In the genomic region with DNA sequence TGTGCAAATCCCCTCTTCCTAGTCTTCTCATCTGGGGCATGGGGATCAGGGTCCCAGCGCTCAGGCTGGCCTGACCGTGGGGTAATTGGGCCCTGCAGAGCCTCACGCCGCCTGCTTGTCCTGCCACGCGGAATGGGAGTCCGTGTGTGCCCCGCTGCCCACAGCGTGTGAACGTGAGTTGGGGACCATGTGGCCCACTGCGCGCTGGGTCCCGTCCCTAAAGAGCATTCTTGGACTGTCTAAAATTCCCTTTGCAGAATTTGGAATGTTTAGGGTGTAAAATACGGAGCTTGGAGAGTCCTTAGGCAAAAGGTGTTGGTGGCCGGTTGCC, we compare ENCODE assay signal across 2 cellular contexts.
TF ChIP-seq lines count a peak whose summit lies in the region.

No MANE protein-coding gene starts in this region.

TF ChIP-seq in GM23338, 12 proteins besides CTCF, POLR2A, EP300 and RAD21 (continues in another document):
- TF ChIP-seq CREB1 (CRISPR knock-in tag; IDR thresholded peaks at IDR 0.05; ENCODE audit: low read depth): no peak
- no peak for TF ChIP-seq ZNF114 (CRISPR knock-in tag; IDR thresholded peaks at IDR 0.05)
- no peak for TF ChIP-seq NANOG (IDR thresholded peaks at IDR 0.05; ENCODE audit: borderline replicate concordance)
- TF ChIP-seq, protein P1, sequence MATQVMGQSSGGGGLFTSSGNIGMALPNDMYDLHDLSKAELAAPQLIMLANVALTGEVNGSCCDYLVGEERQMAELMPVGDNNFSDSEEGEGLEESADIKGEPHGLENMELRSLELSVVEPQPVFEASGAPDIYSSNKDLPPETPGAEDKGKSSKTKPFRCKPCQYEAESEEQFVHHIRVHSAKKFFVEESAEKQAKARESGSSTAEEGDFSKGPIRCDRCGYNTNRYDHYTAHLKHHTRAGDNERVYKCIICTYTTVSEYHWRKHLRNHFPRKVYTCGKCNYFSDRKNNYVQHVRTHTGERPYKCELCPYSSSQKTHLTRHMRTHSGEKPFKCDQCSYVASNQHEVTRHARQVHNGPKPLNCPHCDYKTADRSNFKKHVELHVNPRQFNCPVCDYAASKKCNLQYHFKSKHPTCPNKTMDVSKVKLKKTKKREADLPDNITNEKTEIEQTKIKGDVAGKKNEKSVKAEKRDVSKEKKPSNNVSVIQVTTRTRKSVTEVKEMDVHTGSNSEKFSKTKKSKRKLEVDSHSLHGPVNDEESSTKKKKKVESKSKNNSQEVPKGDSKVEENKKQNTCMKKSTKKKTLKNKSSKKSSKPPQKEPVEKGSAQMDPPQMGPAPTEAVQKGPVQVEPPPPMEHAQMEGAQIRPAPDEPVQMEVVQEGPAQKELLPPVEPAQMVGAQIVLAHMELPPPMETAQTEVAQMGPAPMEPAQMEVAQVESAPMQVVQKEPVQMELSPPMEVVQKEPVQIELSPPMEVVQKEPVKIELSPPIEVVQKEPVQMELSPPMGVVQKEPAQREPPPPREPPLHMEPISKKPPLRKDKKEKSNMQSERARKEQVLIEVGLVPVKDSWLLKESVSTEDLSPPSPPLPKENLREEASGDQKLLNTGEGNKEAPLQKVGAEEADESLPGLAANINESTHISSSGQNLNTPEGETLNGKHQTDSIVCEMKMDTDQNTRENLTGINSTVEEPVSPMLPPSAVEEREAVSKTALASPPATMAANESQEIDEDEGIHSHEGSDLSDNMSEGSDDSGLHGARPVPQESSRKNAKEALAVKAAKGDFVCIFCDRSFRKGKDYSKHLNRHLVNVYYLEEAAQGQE (IDR thresholded peaks at IDR 0.05; ENCODE audit: unreplicated experiment): no peak
- no peak for TF ChIP-seq EZH2 (IDR thresholded peaks at IDR 0.05; ENCODE audit: low read depth, unreplicated experiment)
- TF ChIP-seq, protein P2, sequence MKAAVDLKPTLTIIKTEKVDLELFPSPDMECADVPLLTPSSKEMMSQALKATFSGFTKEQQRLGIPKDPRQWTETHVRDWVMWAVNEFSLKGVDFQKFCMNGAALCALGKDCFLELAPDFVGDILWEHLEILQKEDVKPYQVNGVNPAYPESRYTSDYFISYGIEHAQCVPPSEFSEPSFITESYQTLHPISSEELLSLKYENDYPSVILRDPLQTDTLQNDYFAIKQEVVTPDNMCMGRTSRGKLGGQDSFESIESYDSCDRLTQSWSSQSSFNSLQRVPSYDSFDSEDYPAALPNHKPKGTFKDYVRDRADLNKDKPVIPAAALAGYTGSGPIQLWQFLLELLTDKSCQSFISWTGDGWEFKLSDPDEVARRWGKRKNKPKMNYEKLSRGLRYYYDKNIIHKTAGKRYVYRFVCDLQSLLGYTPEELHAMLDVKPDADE (IDR thresholded peaks at IDR 0.05): no peak
- no peak for TF ChIP-seq STAT1 (IDR thresholded peaks at IDR 0.05; ENCODE audit: unreplicated experiment)
- TF ChIP-seq ZNF331 (CRISPR knock-in tag; IDR thresholded peaks at IDR 0.05; ENCODE audit: low read depth): no peak
- no peak for TF ChIP-seq JUNB (IDR thresholded peaks at IDR 0.05; ENCODE audit: unreplicated experiment)
- no peak for TF ChIP-seq EZH2phosphoT487 (IDR thresholded peaks at IDR 0.05; ENCODE audit: unreplicated experiment)
- TF ChIP-seq, protein P3, sequence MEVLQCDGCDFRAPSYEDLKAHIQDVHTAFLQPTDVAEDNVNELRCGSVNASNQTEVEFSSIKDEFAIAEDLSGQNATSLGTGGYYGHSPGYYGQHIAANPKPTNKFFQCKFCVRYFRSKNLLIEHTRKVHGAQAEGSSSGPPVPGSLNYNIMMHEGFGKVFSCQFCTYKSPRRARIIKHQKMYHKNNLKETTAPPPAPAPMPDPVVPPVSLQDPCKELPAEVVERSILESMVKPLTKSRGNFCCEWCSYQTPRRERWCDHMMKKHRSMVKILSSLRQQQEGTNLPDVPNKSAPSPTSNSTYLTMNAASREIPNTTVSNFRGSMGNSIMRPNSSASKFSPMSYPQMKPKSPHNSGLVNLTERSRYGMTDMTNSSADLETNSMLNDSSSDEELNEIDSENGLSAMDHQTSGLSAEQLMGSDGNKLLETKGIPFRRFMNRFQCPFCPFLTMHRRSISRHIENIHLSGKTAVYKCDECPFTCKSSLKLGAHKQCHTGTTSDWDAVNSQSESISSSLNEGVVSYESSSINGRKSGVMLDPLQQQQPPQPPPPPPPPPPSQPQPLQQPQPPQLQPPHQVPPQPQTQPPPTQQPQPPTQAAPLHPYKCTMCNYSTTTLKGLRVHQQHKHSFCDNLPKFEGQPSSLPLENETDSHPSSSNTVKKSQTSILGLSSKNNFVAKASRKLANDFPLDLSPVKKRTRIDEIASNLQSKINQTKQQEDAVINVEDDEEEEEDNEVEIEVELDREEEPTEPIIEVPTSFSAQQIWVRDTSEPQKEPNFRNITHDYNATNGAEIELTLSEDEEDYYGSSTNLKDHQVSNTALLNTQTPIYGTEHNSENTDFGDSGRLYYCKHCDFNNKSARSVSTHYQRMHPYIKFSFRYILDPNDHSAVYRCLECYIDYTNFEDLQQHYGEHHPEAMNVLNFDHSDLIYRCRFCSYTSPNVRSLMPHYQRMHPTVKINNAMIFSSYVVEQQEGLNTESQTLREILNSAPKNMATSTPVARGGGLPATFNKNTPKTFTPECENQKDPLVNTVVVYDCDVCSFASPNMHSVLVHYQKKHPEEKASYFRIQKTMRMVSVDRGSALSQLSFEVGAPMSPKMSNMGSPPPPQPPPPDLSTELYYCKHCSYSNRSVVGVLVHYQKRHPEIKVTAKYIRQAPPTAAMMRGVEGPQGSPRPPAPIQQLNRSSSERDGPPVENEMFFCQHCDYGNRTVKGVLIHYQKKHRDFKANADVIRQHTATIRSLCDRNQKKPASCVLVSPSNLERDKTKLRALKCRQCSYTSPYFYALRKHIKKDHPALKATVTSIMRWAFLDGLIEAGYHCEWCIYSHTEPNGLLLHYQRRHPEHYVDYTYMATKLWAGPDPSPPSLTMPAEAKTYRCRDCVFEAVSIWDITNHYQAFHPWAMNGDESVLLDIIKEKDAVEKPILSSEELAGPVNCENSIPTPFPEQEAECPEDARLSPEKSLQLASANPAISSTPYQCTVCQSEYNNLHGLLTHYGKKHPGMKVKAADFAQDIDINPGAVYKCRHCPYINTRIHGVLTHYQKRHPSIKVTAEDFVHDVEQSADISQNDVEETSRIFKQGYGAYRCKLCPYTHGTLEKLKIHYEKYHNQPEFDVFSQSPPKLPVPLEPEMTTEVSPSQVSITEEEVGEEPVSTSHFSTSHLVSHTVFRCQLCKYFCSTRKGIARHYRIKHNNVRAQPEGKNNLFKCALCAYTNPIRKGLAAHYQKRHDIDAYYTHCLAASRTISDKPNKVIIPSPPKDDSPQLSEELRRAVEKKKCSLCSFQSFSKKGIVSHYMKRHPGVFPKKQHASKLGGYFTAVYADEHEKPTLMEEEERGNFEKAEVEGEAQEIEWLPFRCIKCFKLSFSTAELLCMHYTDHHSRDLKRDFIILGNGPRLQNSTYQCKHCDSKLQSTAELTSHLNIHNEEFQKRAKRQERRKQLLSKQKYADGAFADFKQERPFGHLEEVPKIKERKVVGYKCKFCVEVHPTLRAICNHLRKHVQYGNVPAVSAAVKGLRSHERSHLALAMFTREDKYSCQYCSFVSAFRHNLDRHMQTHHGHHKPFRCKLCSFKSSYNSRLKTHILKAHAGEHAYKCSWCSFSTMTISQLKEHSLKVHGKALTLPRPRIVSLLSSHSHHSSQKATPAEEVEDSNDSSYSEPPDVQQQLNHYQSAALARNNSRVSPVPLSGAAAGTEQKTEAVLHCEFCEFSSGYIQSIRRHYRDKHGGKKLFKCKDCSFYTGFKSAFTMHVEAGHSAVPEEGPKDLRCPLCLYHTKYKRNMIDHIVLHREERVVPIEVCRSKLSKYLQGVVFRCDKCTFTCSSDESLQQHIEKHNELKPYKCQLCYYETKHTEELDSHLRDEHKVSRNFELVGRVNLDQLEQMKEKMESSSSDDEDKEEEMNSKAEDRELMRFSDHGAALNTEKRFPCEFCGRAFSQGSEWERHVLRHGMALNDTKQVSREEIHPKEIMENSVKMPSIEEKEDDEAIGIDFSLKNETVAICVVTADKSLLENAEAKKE (CRISPR knock-in tag; IDR thresholded peaks at IDR 0.05): no peak

TF ChIP-seq in IMR-90, 13 proteins besides CTCF, POLR2A, EP300 and RAD21:
- TF ChIP-seq SMC3 (IDR thresholded peaks at IDR 0.05; ENCODE audit: low read depth, low read length) (no peak), BHLHE40 (IDR thresholded peaks at IDR 0.05; ENCODE audit: low read depth, low read length) (no peak), RFX5 (IDR thresholded peaks at IDR 0.05; ENCODE audit: low read depth, low read length) (no peak)
